ENCODE assay signal across 20 cellular contexts in genomic region chr7:77295549-77295948, GRCh38.
DNase-seq lines count a peak whose midpoint lies in the region; ATAC-seq, FAIRE-seq and TF ChIP-seq lines count a peak whose summit lies in the region.
"Had no signal": no experiment of that assay in that cellular context is flagged by ENCODE, and none has a peak within 500 bp of the region (broad histone marks: within the 10 kb centered on the region; RNA-seq: fewer than 3 reads in every experiment).

No MANE protein-coding gene starts in this region.

- intact Hi-C loops in left ventricle myocardium inferior (cut with micrococcal nuclease) (no loop called here), cardiac septum (cut with DNase I) (no loop called here)
- intact Hi-C loops in CD8-positive, alpha-beta T cell (cut with DNase I, micrococcal nuclease): no loop called here

- peaks cover 17% of the 10 kb centered on the region for H3K4me1 ChIP-seq in left ventricle myocardium inferior
- no peaks in the 10 kb centered on the region for H3K4me1 ChIP-seq in CD8-positive, alpha-beta T cell (ENCODE audit: insufficient read depth, low read length)
- H3K4me1 ChIP-seq: BE2C, BLaER1, Caco-2 had no signal

- POLR2A ChIA-PET in CD8-positive, alpha-beta T cell (lab: Charles Lee): no interaction called here

- peak overlapping the region; percentile 55 for H3K27ac ChIP-seq in left ventricle myocardium inferior (replicated peaks)
- H3K27ac ChIP-seq in CD8-positive, alpha-beta T cell (ENCODE audit: low read depth, low read length): no peak overlapping the region
- H3K27ac ChIP-seq: BLaER1 had no signal

- DNase-seq in left ventricle myocardium inferior (no peak), cardiac septum (ENCODE audit: low spot score) (no peak), GM12891 (ENCODE audit: insufficient read length, low spot score) (no peak)
- no peak for DNase-seq in CD8-positive, alpha-beta T cell
- DNase-seq in activated effector memory CD4-positive, alpha-beta T cell treated with Interleukin-2 at 50 U/mL for 16 hours: no peak
- DNase-seq: 8988T; ACHN; BE2C; C1 segment of cervical spinal cord; Caco-2; Calu3; CD4-positive, alpha-beta memory T cell; CD4-positive, CD25-positive, alpha-beta regulatory T cell; DMS79 treated with DMSO at 0.1 percent for 48 hours; GF-D8 had no signal

- peaks cover 32% of the 10 kb centered on the region for H3K36me3 ChIP-seq in left ventricle myocardium inferior
- no peaks in the 10 kb centered on the region for H3K36me3 ChIP-seq in CD8-positive, alpha-beta T cell (ENCODE audit: insufficient read depth, low read length)
- H3K36me3 ChIP-seq: BE2C had no signal

- ATAC-seq in CD8-positive, alpha-beta T cell: no peak

- H3K36me3 Mint-ChIP-seq in CD8-positive, alpha-beta T cell: peaks cover 50% of the 10 kb centered on the region
- H3K36me3 Mint-ChIP-seq: CD14-positive monocyte had no signal

- CTCF ChIA-PET in CD8-positive, alpha-beta T cell (lab: Charles Lee): no interaction called here

- peak; percentile 9 for FAIRE-seq in GM12891 (lab: Jason Lieb, UNC)
- FAIRE-seq: D721Med, G401.6, GM12892 had no signal

- H3K27ac Mint-ChIP-seq in CD8-positive, alpha-beta T cell: peak overlapping the region; percentile 24
- H3K27ac Mint-ChIP-seq: CD14-positive monocyte; CD4-positive, alpha-beta memory T cell; CD4-positive, CD25-positive, alpha-beta regulatory T cell had no signal

- H3K9me3 ChIP-seq in left ventricle myocardium inferior (replicated peaks): peaks cover 18% of the 10 kb centered on the region
- no peaks in the 10 kb centered on the region for H3K9me3 ChIP-seq in CD8-positive, alpha-beta T cell (ENCODE audit: low read length)
- H3K9me3 ChIP-seq: BE2C had no signal

- no peaks in the 10 kb centered on the region for H3K4me1 Mint-ChIP-seq in CD8-positive, alpha-beta T cell (ENCODE audit: low read depth)
- H3K4me1 Mint-ChIP-seq: CD14-positive monocyte; CD4-positive, alpha-beta memory T cell; CD4-positive, CD25-positive, alpha-beta regulatory T cell had no signal

- H3K4me3 ChIP-seq in left ventricle myocardium inferior: no peak overlapping the region
- no peak overlapping the region for H3K4me3 ChIP-seq in CD8-positive, alpha-beta T cell (ENCODE audit: low read depth, low read length)
- H3K4me3 ChIP-seq: BLaER1 had no signal

- peaks cover 19% of the 10 kb centered on the region for H3K9me3 Mint-ChIP-seq in CD8-positive, alpha-beta T cell

- no peaks in the 10 kb centered on the region for H3K27me3 ChIP-seq in left ventricle myocardium inferior (ENCODE audit: low read depth)
- H3K27me3 ChIP-seq in CD8-positive, alpha-beta T cell (ENCODE audit: insufficient read depth, low read length): no peaks in the 10 kb centered on the region
- H3K27me3 ChIP-seq: BE2C, BLaER1 had no signal

- no peaks in the 10 kb centered on the region for H3K27me3 Mint-ChIP-seq in CD8-positive, alpha-beta T cell (ENCODE audit: low read depth)
- H3K27me3 Mint-ChIP-seq: CD4-positive, alpha-beta memory T cell; CD4-positive, CD25-positive, alpha-beta regulatory T cell had no signal

- TF ChIP-seq POLR2A in GM12891 (IDR thresholded peaks at IDR 0.05; ENCODE audit: low read depth, low read length): no peak

- no peak for TF ChIP-seq CTCF in left ventricle myocardium inferior (IDR thresholded peaks at IDR 0.05; ENCODE audit: borderline replicate concordance)
- no peak for TF ChIP-seq CTCF in CD8-positive, alpha-beta T cell (IDR thresholded peaks at IDR 0.05)

- H3K4me3 Mint-ChIP-seq in CD8-positive, alpha-beta T cell: no peak overlapping the region
- H3K4me3 Mint-ChIP-seq: CD14-positive monocyte; CD4-positive, alpha-beta memory T cell; CD4-positive, CD25-positive, alpha-beta regulatory T cell had no signal

TF ChIP-seq in GM12891, 5 proteins besides CTCF, POLR2A, EP300 and RAD21:
- TF ChIP-seq PAX5 (IDR thresholded peaks at IDR 0.05; ENCODE audit: insufficient read depth, low read length, severe bottlenecking) (no peak), TAF1 (IDR thresholded peaks at IDR 0.05; ENCODE audit: low read depth, low read length) (no peak), POLR2AphosphoS5 (IDR thresholded peaks at IDR 0.05; ENCODE audit: low read depth, low read length) (no peak), SPI1 (IDR thresholded peaks at IDR 0.05; ENCODE audit: low read depth, low read length) (no peak), POU2F2 (IDR thresholded peaks at IDR 0.05; ENCODE audit: low read depth, low read length) (no peak)
